Comparison of ENCODE assay signal across 21 cellular contexts in the genomic region with DNA sequence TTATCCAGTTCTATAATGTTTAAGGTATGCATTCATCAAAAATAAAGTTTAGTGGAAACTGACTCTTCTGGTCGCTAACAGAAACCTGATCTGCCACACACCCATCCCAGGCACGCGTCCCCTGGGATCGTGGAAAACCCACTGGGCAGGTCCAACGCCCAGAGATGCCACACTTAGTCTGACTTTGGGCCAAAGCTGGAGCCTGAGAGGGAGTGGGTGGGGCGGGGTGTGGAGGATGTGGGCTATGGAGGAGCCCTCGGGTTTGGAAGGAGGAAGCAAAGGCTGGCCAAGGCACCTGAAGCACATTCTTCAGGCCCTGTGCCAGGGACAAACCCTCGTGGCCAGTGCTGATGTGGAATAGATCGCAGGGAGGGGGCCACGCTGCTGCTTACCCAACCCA. TPM values are rescaled to one million over a fixed set of nuclear protein-coding genes. Genes with fewer than 3 reads are reported as not detected.
DNase-seq lines count a peak whose midpoint lies in the region; ATAC-seq and TF ChIP-seq lines count a peak whose summit lies in the region.
"Had no signal": no experiment of that assay in that cellular context is flagged by ENCODE, and none has a peak within 500 bp of the region (broad histone marks: within the 10 kb centered on the region; RNA-seq: fewer than 3 reads in every experiment).

No MANE protein-coding gene starts in this region.

- H3K27me3 ChIP-seq in mammary epithelial cell (ENCODE audit: insufficient read depth, low read length), result peaks cover 1% of the 10 kb centered on the region

- H3K4me2 ChIP-seq in mammary epithelial cell (ENCODE audit: insufficient read depth, low read depth, low read length), result no peak overlapping the region
- H3K4me2 ChIP-seq: BLaER1 had no signal

- no peak overlapping the region for H2AFZ ChIP-seq in mammary epithelial cell (ENCODE audit: low read depth, low read length)

- BruUV-seq in mammary epithelial cell (replicated peaks; lab: Mats Ljungman, UMichigan), result no TSS peak

- in situ Hi-C loops in T47D (cut with HindIII; ENCODE audit: low pct_unique_long_range_greater_than_20kb, low sequenced_read_pairs), result no loop called here
- in situ Hi-C loops in mammary epithelial cell (cut with MboI; ENCODE audit: low sequenced_read_pairs in 2 of 2), result no loop called here

- no peak overlapping the region for H3K4me3 ChIP-seq in mammary epithelial cell (replicated peaks in 1 of 3; ENCODE audit: insufficient read depth in 1 of 3, low read depth in 2 of 3, low read length in 3 of 3)
- H3K4me3 ChIP-seq: BLaER1, GM12878 had no signal

- DNase-seq in T47D (ENCODE audit: low read depth in 1 of 2, low spot score in 1 of 2) (peak; percentile 13 to 38), mammary epithelial cell (no peak), sciatic nerve (ENCODE audit: low spot score) (peak; percentile 32), AML-193 (lab: John Stamatoyannopoulos, UW) (no peak), NCI-H748 treated with DMSO at 0.1 percent for 48 hours (lab: John Stamatoyannopoulos, UW) (no peak), HuH-7.5 (ENCODE audit: low spot score) (no peak)
- DNase-seq in activated T-cell treated with anti-CD3 and anti-CD28 coated beads, Interleukin-2, amount 50 U/mL, for 48 hours, result no peak
- DNase-seq: CD8-positive, alpha-beta T cell; DMS79 treated with DMSO at 0.1 percent for 48 hours; GDM1; MV-4-11; NCI-H1417 treated with DMSO at 0.1 percent for 48 hours; NCI-H1930; NCI-H510A treated with DMSO at 0.1 percent for 48 hours; Right ventricle myocardium superior had no signal

- no peaks in the 10 kb centered on the region for H3K36me3 ChIP-seq in mammary epithelial cell (ENCODE audit: insufficient read depth, low read length)
- H3K36me3 ChIP-seq: BLaER1 had no signal

- intact Hi-C loops in mammary epithelial cell (cut with micrococcal nuclease) (no loop called here), sciatic nerve (cut with DNase I) (loop anchor here (5.0 kb wide), 1 partner anchor 85 kb away; the partner anchor contains the start of gene IGFL2)

- H3K27ac ChIP-seq in mammary epithelial cell (ENCODE audit: insufficient read depth, low read depth, low read length), result no peak overlapping the region
- H3K27ac ChIP-seq: BLaER1 had no signal

- H3K4me1 ChIP-seq in mammary epithelial cell (ENCODE audit: insufficient read depth, low read length), result peaks cover 7% of the 10 kb centered on the region
- H3K4me1 ChIP-seq: BLaER1 had no signal

- ATAC-seq in esophagus mucosa, result peak; percentile 88
- ATAC-seq in sciatic nerve, result no peak
- ATAC-seq: CD8-positive, alpha-beta T cell; GM12878; Panc1; SK-N-SH treated with all-trans-retinoic acid at 6 μM for 48 hours had no signal

- CTCF ChIA-PET in mammary epithelial cell (lab: Charles Lee; ENCODE audit: low non-redundant PET), result no interaction called here

- no peaks in the 10 kb centered on the region for H3K9me3 ChIP-seq in mammary epithelial cell (replicated peaks; ENCODE audit: insufficient read depth, low read length)
- H3K9me3 ChIP-seq: BLaER1 had no signal

- H3K9ac ChIP-seq in mammary epithelial cell (ENCODE audit: insufficient read depth, low read length), result no peak overlapping the region
- H3K9ac ChIP-seq: BLaER1 had no signal

- WGBS in mammary epithelial cell (ENCODE audit: low coverage, missing lambda C conversion rate), result 5% methylated on average over 7 of the region's 10 CpGs

- no peaks in the 10 kb centered on the region for H3K79me2 ChIP-seq in mammary epithelial cell (ENCODE audit: insufficient read depth, low read length)

- dilution Hi-C loops in mammary epithelial cell (cut with HindIII; ENCODE audit: low sequenced_read_pairs), result no loop called here

- no peak for TF ChIP-seq CTCF in mammary epithelial cell (conservative IDR thresholded peaks at IDR 0.05 in 1 of 2, IDR thresholded peaks at IDR 0.05 in 1 of 2; ENCODE audit: extremely low read depth in 1 of 2, insufficient read depth in 1 of 2, low read depth in 1 of 2, low read length in 2 of 2)

- no peaks in the 10 kb centered on the region for H4K20me1 ChIP-seq in mammary epithelial cell (ENCODE audit: insufficient read depth, low read length)

RNA-seq across cellular contexts. Expression of gene IGFL1, which starts 2.5 kb away (rescaled TPM):
- 1 to 10 TPM in 1 of 2 donors, under 1 TPM in 1; 0.67 to 8.7 TPM for total RNA-seq in mammary epithelial cell
- polyA plus RNA-seq in mammary epithelial cell, result 2.4 TPM
- polyA minus RNA-seq in mammary epithelial cell, result not detected
- total RNA-seq in esophagus mucosa, result 20.2 TPM
- total RNA-seq in sciatic nerve, result not detected
- total RNA-seq: CD8-positive, alpha-beta T cell; GM12878; H4; Right ventricle myocardium superior had no signal
- polyA plus RNA-seq: GM12878 had no signal

Comparison
In these comparisons a context has a peak if more than half of its experiments do, and no peak if none do; other contexts are left out.
1. DNase-seq: peak in T47D (2 of 2) and sciatic nerve (single experiment); none in mammary epithelial cell (single experiment), AML-193 (0 of 2), NCI-H748 treated with DMSO at 0.1 percent for 48 hours (single experiment), activated T-cell treated with anti-CD3 and anti-CD28 coated beads, Interleukin-2, amount 50 U/mL, for 48 hours (0 of 2) and HuH-7.5 (single experiment).